ENCODE assay signal across 15 cellular contexts in genomic region chr12:109650808-109651207, GRCh38.
DNase-seq lines count a peak whose midpoint lies in the region; ATAC-seq, FAIRE-seq and TF ChIP-seq lines count a peak whose summit lies in the region.
"Had no signal": no experiment of that assay in that cellular context is flagged by ENCODE, and none has a peak within 500 bp of the region (broad histone marks: within the 10 kb centered on the region; RNA-seq: fewer than 3 reads in every experiment).

No MANE protein-coding gene starts in this region.

- H3K36me3 Mint-ChIP-seq in stimulated activated memory B cell treated with anti-CD40 and anti-IgM and Interleukin-4, amounts not matched to agents 10 μg/mL and 1 μg/mL and 100 μg/mL, for 72 hours = no peaks in the 10 kb centered on the region
- H3K36me3 Mint-ChIP-seq: CD14-positive monocyte had no signal

- DNase-seq in HepG2 (ENCODE audit: low spot score) = no peak
- DNase-seq in right lobe of liver = no peak
- peak; percentile 71 for DNase-seq in NCI-H2107 (lab: John Stamatoyannopoulos, UW)
- peak; percentile 5 for DNase-seq in OCI-LY7 (ENCODE audit: low spot score)
- no peak for DNase-seq in GM23248
- no peak for DNase-seq in activated gamma-delta T cell treated with Interleukin-2 at 50 U/mL for 16 hours
- DNase-seq: DMS79 treated with DMSO at 0.1 percent for 48 hours, NCI-H1930, PC-3, SW 1271 had no signal

- H3K4me3 ChIP-seq in HepG2 (replicated peaks in 1 of 3; ENCODE audit: insufficient read depth in 1 of 3, low read depth in 2 of 3, low read length in 3 of 3) (no peak overlapping the region), right lobe of liver (no peak overlapping the region), OCI-LY7 (ENCODE audit: low read depth, low read length, poor library complexity, severe bottlenecking) (no peak overlapping the region), GM23248 (no peak overlapping the region)

- H3K36me3 ChIP-seq in HepG2 (replicated peaks in 1 of 2; ENCODE audit: control insufficient read depth in 1 of 2, insufficient read depth in 2 of 2, low read length in 2 of 2) = no peaks in the 10 kb centered on the region
- no peaks in the 10 kb centered on the region for H3K36me3 ChIP-seq in right lobe of liver
- no peaks in the 10 kb centered on the region for H3K36me3 ChIP-seq in OCI-LY7 (ENCODE audit: insufficient read depth, low read length)
- no peaks in the 10 kb centered on the region for H3K36me3 ChIP-seq in GM23248 (ENCODE audit: low read depth)

- no peak overlapping the region for H2AFZ ChIP-seq in HepG2 (ENCODE audit: low read length)
- H2AFZ ChIP-seq in OCI-LY7 (ENCODE audit: low read length) = no peak overlapping the region
- H2AFZ ChIP-seq in GM23248 = no peak overlapping the region

- peaks cover 82% of the 10 kb centered on the region for H3K27me3 Mint-ChIP-seq in stimulated activated memory B cell treated with anti-CD40 and anti-IgM and Interleukin-4, amounts not matched to agents 10 μg/mL and 1 μg/mL and 100 μg/mL, for 72 hours

- CTCF ChIA-PET in HepG2 (lab: Yijun Ruan, JAX; ENCODE audit: low intra/inter-chr PET ratio, low total read pairs) (no interaction called here), OCI-LY7 (lab: Charles Lee; ENCODE audit: unreplicated experiment) (no interaction called here)

- H3K4me3 Mint-ChIP-seq in stimulated activated memory B cell treated with anti-CD40 and anti-IgM and Interleukin-4, amounts not matched to agents 10 μg/mL and 1 μg/mL and 100 μg/mL, for 72 hours = no peak overlapping the region
- H3K4me3 Mint-ChIP-seq: CD14-positive monocyte, IgD-negative memory B cell had no signal

- no peaks in the 10 kb centered on the region for H3F3A ChIP-seq in GM23248 (ENCODE audit: insufficient read depth)

- POLR2A ChIA-PET in HepG2 (lab: Yijun Ruan, JAX) (no interaction called here), OCI-LY7 (lab: Charles Lee) (no interaction called here)

- H4K20me1 ChIP-seq in HepG2 (ENCODE audit: insufficient read depth, low read length) = no peaks in the 10 kb centered on the region
- H4K20me1 ChIP-seq in OCI-LY7 (ENCODE audit: insufficient read depth, low read length) = no peaks in the 10 kb centered on the region
- no peaks in the 10 kb centered on the region for H4K20me1 ChIP-seq in GM23248 (ENCODE audit: insufficient read depth)

- no peaks in the 10 kb centered on the region for H3K9me3 ChIP-seq in HepG2 (ENCODE audit: low read length)
- H3K9me3 ChIP-seq in right lobe of liver = no peaks in the 10 kb centered on the region
- no peaks in the 10 kb centered on the region for H3K9me3 ChIP-seq in OCI-LY7 (ENCODE audit: low read length)
- no peaks in the 10 kb centered on the region for H3K9me3 ChIP-seq in GM23248 (ENCODE audit: low read depth)

- H3K27ac ChIP-seq in HepG2 (ENCODE audit: extremely low read length, insufficient read depth, low read length) (no peak overlapping the region), right lobe of liver (no peak overlapping the region), OCI-LY7 (ENCODE audit: low read depth, low read length, poor library complexity, severe bottlenecking) (no peak overlapping the region), GM23248 (no peak overlapping the region)

- intact Hi-C loops in HepG2 (cut with micrococcal nuclease; ENCODE audit: unreplicated experiment) (no loop called here), right lobe of liver (cut with DNase I) (no loop called here), OCI-LY7 (cut with micrococcal nuclease; ENCODE audit: unreplicated experiment) (no loop called here)

- BruUV-seq in HepG2 (replicated peaks; lab: Mats Ljungman, UMichigan) (no TSS peak), OCI-LY7 (replicated peaks; lab: Mats Ljungman, UMichigan) (no TSS peak)

- H3K4me1 ChIP-seq in HepG2 (ENCODE audit: insufficient read depth, low read length) (peaks cover 38% of the 10 kb centered on the region), right lobe of liver (no peaks in the 10 kb centered on the region), OCI-LY7 (ENCODE audit: insufficient read depth, low read length, poor library complexity, severe bottlenecking) (no peaks in the 10 kb centered on the region), GM23248 (ENCODE audit: insufficient read depth) (no peaks in the 10 kb centered on the region)

- no peaks in the 10 kb centered on the region for H3K9me3 Mint-ChIP-seq in stimulated activated memory B cell treated with anti-CD40 and anti-IgM and Interleukin-4, amounts not matched to agents 10 μg/mL and 1 μg/mL and 100 μg/mL, for 72 hours
- H3K9me3 Mint-ChIP-seq: CD14-positive monocyte, IgD-negative memory B cell had no signal

- ATAC-seq in HepG2 = no peak
- ATAC-seq in right lobe of liver = no peak
- ATAC-seq in stimulated activated memory B cell treated with anti-CD40 and anti-IgM and Interleukin-4, amounts not matched to agents 10 μg/mL and 1 μg/mL and 100 μg/mL, for 72 hours = peak; percentile 32
- no peak for ATAC-seq in GM21423 (IDR thresholded peaks at IDR 0.05; ENCODE audit: unreplicated experiment)
- ATAC-seq: PC-3 had no signal

- no peak for TF ChIP-seq CTCF in HepG2 (CRISPR knock-in tag; IDR thresholded peaks at IDR 0.05)
- TF ChIP-seq CTCF in right lobe of liver (IDR thresholded peaks at IDR 0.05) = no peak
- no peak for TF ChIP-seq CTCF in OCI-LY7 (conservative IDR thresholded peaks at IDR 0.05; ENCODE audit: low read length)

- H3K27ac Mint-ChIP-seq in stimulated activated memory B cell treated with anti-CD40 and anti-IgM and Interleukin-4, amounts not matched to agents 10 μg/mL and 1 μg/mL and 100 μg/mL, for 72 hours = no peak overlapping the region
- H3K27ac Mint-ChIP-seq: CD14-positive monocyte, IgD-negative memory B cell had no signal

- TF ChIP-seq EP300 in HepG2 (IDR thresholded peaks at IDR 0.05; ENCODE audit: low read depth in 2 of 2, low read length in 2 of 2) (no peak), HepG2 (CRISPR knock-in tag; IDR thresholded peaks at IDR 0.05; ENCODE audit: borderline replicate concordance) (no peak)

- in situ Hi-C loops in HepG2 (cut with HindIII; ENCODE audit: extremely low pct_ligation_motif_present, low pct_unique_long_range_greater_than_20kb) (no loop called here), GM23248 (cut with MboI) (no loop called here)

- no peaks in the 10 kb centered on the region for H3K79me2 ChIP-seq in HepG2 (ENCODE audit: insufficient read depth, low read length)
- no peaks in the 10 kb centered on the region for H3K79me2 ChIP-seq in OCI-LY7 (ENCODE audit: insufficient read depth, low read depth, low read length)
- H3K79me2 ChIP-seq in GM23248 (ENCODE audit: insufficient read depth) = no peaks in the 10 kb centered on the region

- peaks cover 6 to 36% of the 10 kb centered on the region in 2 experiments; a peak in 4 of 5 replicates for H3K27me3 ChIP-seq in HepG2 (ENCODE audit: control insufficient read depth in 1 of 2, insufficient read depth in 2 of 2, low read length in 2 of 2)
- no peaks in the 10 kb centered on the region for H3K27me3 ChIP-seq in right lobe of liver
- H3K27me3 ChIP-seq in GM23248 (replicated peaks; ENCODE audit: insufficient read depth) = peaks cover 43% of the 10 kb centered on the region

- 65% methylated on average over 4 of the region's 4 CpGs for WGBS in HepG2 (ENCODE audit: low lambda C conversion rate)
- WGBS in right lobe of liver (ENCODE audit: insufficient coverage, low coverage, low lambda C conversion rate, missing lambda C conversion rate) = 93% methylated on average over 3 of the region's 4 CpGs
- 73 to 75% methylated on average over 4 of the region's 4 CpGs for WGBS in GM23248 (ENCODE audit: low coverage in 1 of 2, low lambda C conversion rate in 2 of 2, missing lambda C conversion rate in 2 of 2), 2 experiments

- no peak overlapping the region for H3K4me2 ChIP-seq in HepG2 (ENCODE audit: low read depth, low read length)
- H3K4me2 ChIP-seq in OCI-LY7 (ENCODE audit: low read length) = no peak overlapping the region
- no peak overlapping the region for H3K4me2 ChIP-seq in GM23248 (ENCODE audit: unreplicated experiment)

- TF ChIP-seq RAD21 in HepG2 (CRISPR knock-in tag; IDR thresholded peaks at IDR 0.05) = no peak

- H3K9me2 ChIP-seq in OCI-LY7 (ENCODE audit: insufficient read depth, low read length) (no peaks in the 10 kb centered on the region), GM23248 (ENCODE audit: insufficient read depth) (no peaks in the 10 kb centered on the region)

- no peaks in the 10 kb centered on the region for H3K4me1 Mint-ChIP-seq in stimulated activated memory B cell treated with anti-CD40 and anti-IgM and Interleukin-4, amounts not matched to agents 10 μg/mL and 1 μg/mL and 100 μg/mL, for 72 hours
- H3K4me1 Mint-ChIP-seq: CD14-positive monocyte, IgD-negative memory B cell had no signal

- TF ChIP-seq POLR2A in HepG2 (IDR thresholded peaks at IDR 0.05; ENCODE audit: insufficient read depth in 1 of 2, low read depth in 2 of 2, low read length in 2 of 2) (no peak), right lobe of liver (IDR thresholded peaks at IDR 0.05) (no peak)

- H3K9ac ChIP-seq in HepG2 (ENCODE audit: insufficient read depth, low read depth, low read length) = no peak overlapping the region
- no peak overlapping the region for H3K9ac ChIP-seq in GM23248

- no peak for FAIRE-seq in HepG2 (lab: Jason Lieb, UNC)
- FAIRE-seq: A204.1 had no signal

TF ChIP-seq in HepG2, 621 proteins besides CTCF, POLR2A, EP300 and RAD21 (continues in another document):
- TF ChIP-seq ZNF10 (CRISPR knock-in tag; IDR thresholded peaks at IDR 0.05; ENCODE audit: borderline replicate concordance, low read depth) (no peak), TRIM24 (CRISPR knock-in tag; IDR thresholded peaks at IDR 0.05) (no peak), ZBTB8A (CRISPR knock-in tag; IDR thresholded peaks at IDR 0.05; ENCODE audit: borderline replicate concordance, low read depth) (no peak), ZUFSP (CRISPR knock-in tag; IDR thresholded peaks at IDR 0.05; ENCODE audit: borderline replicate concordance) (no peak)

Comparison
In these comparisons a context has a peak if more than half of its experiments do, and no peak if none do; other contexts are left out.
1. DNase-seq: peak in NCI-H2107 (single experiment) and OCI-LY7 (single experiment); none in HepG2 (single experiment), right lobe of liver (0 of 3), GM23248 (single experiment) and activated gamma-delta T cell treated with Interleukin-2 at 50 U/mL for 16 hours (single experiment).